ENCODE assay signal across 8 cellular contexts in genomic region chr15:62389887-62390792, GRCh38. TPM values are rescaled to one million over a fixed set of nuclear protein-coding genes. Genes with fewer than 3 reads are reported as not detected.
A peak's percentile ranks its signal among the peaks of the same experiment; 100 is the strongest.
DNase-seq lines count a peak whose midpoint lies in the region; ATAC-seq, FAIRE-seq and TF ChIP-seq lines count a peak whose summit lies in the region.

Gene TLN2 (plus strand): TSS chr15:62390550.

- peak; percentile 83 for ATAC-seq in T-helper 17 cell

- peaks cover 7% of the 10 kb centered on the region in 2 donors for H3K4me1 ChIP-seq in ascending aorta

- peak within 1 kb of the TSS; percentile 93 for H3K4me3 Mint-ChIP-seq in T-helper 17 cell

- intact Hi-C loops in ascending aorta (cut with DNase I): loop anchor here (1.0 to 10.0 kb wide), 7 partner anchors 43 to 655 kb away; partner anchors contain the start of gene TPM1

- no peak for FAIRE-seq in H54 (lab: Jason Lieb, UNC)

- H3K27me3 Mint-ChIP-seq in T-helper 17 cell: peaks cover 18% of the 10 kb centered on the region

- DNase-seq in GM12864 (ENCODE audit: low read depth): no peak
- DNase-seq in H54 (ENCODE audit: insufficient read length, low spot score): peak; percentile 63
- DNase-seq in LNCaP clone FGC (ENCODE audit: low read depth): no peak
- peak; percentile 19 to 33 (median 26) for DNase-seq in T-helper 17 cell
- DNase-seq in ascending aorta (ENCODE audit: low spot score in 2 of 2): peak in 1 of 2 donors; percentile 78
- DNase-seq in hepatic stellate cell (ENCODE audit: low spot score): peak; percentile 79
- peak; percentile 77 for DNase-seq in putamen (ENCODE audit: low spot score)
- DNase-seq in cerebellar nuclear complex (lab: John Stamatoyannopoulos, UW): no peak

- TF ChIP-seq POLR2A in H54 (IDR thresholded peaks at IDR 0.05; ENCODE audit: low read depth, low read length): peak; percentile 88

- H3K4me3 ChIP-seq in GM12864 (ENCODE audit: low read depth, low read length) (peak within 1 kb of the TSS; percentile 99), LNCaP clone FGC (ENCODE audit: low read depth, low read length) (peak within 1 kb of the TSS; percentile 90), ascending aorta (peak within 1 kb of the TSS; percentile 60 to 88)

- no peaks in the 10 kb centered on the region for H3K9me3 ChIP-seq in T-helper 17 cell (ENCODE audit: control insufficient read depth, low read length, poor library complexity, severe bottlenecking)
- no peaks in the 10 kb centered on the region for H3K9me3 ChIP-seq in ascending aorta

- peak within 1 kb of the TSS; percentile 83 to 93 for H3K27ac ChIP-seq in ascending aorta

- TF ChIP-seq CTCF in GM12864 (IDR thresholded peaks at IDR 0.05; ENCODE audit: low read depth, low read length, missing control alignments) (no peak), LNCaP clone FGC (IDR thresholded peaks at IDR 0.05; ENCODE audit: control insufficient read depth, extremely low read depth, insufficient read depth) (no peak), ascending aorta (IDR thresholded peaks at IDR 0.05) (no peak)

- H3K27me3 ChIP-seq in ascending aorta: no peaks in the 10 kb centered on the region

- H3K36me3 ChIP-seq in ascending aorta: no peaks in the 10 kb centered on the region

- peak within 1 kb of the TSS; percentile 85 for H3K27ac Mint-ChIP-seq in T-helper 17 cell

- H3K4me1 Mint-ChIP-seq in T-helper 17 cell: peaks cover 14% of the 10 kb centered on the region

- H3K36me3 Mint-ChIP-seq in T-helper 17 cell (ENCODE audit: low read depth): no peaks in the 10 kb centered on the region

RNA-seq across cellular contexts. Expression of gene TLN2, which starts in this region (rescaled TPM):
- total RNA-seq in T-helper 17 cell: under 1 TPM; 0.65 to 0.87 TPM
- total RNA-seq in ascending aorta: 30.3 TPM

Comparison
In these comparisons a context has a peak if more than half of its experiments do, and no peak if none do; other contexts are left out.
1. RNA of gene TLN2 (total RNA-seq): 30.3 TPM in ascending aorta (single experiment); 0.65 to 0.87 TPM in T-helper 17 cell; every median in the first group is over 10 times any median in the second.
2. Peak in DNase-seq and ATAC-seq in T-helper 17 cell; RNA of the gene not detected or under 1 TPM.
3. DNase-seq: peak in H54 (single experiment), hepatic stellate cell (single experiment) and putamen (single experiment); none in GM12864 (single experiment), LNCaP clone FGC (single experiment) and cerebellar nuclear complex (0 of 2).
4. Peak in every context shown above with its lines, with median percentiles within 50 percentile points of each other: H3K4me3 ChIP-seq.